14 cellular contexts compared by ENCODE assay signal in genomic region chr18:3319894-3320438, GRCh38.
"Had no signal": no experiment of that assay in that cellular context is flagged by ENCODE, and none has a peak within 500 bp of the region (broad histone marks: within the 10 kb centered on the region; RNA-seq: fewer than 3 reads in every experiment).

No MANE protein-coding gene starts in this region.

- H3K36me3 ChIP-seq: ovary, tibial artery had no signal

- H3K4me3 ChIP-seq: ovary, tibial artery had no signal

- H3K4me1 ChIP-seq: tibial artery had no signal

- H3K36me3 Mint-ChIP-seq: activated naive CD4-positive, alpha-beta T cell treated with anti-CD3 and anti-CD28 coated beads, Interleukin-2, amount 50 U/mL, for 72 hours; brain had no signal

- H3K27ac ChIP-seq: ovary, tibial artery had no signal

- H3K4me3 Mint-ChIP-seq: brain, neural crest cell had no signal

- H3K27ac Mint-ChIP-seq: activated naive CD4-positive, alpha-beta T cell treated with anti-CD3 and anti-CD28 coated beads, Interleukin-2, amount 50 U/mL, for 72 hours; brain had no signal

- H3K9me3 ChIP-seq: ovary, tibial artery had no signal

- DNase-seq: activated CD4-positive, CD25-positive, alpha-beta regulatory T cell treated with anti-CD3 and anti-CD28 coated beads, Interleukin-2, amount 50 U/mL, for 72 hours; activated effector memory CD4-positive, alpha-beta T cell treated with Interleukin-2 at 50 U/mL for 16 hours; activated T-cell treated with anti-CD3 and anti-CD28 coated beads for 4 hours; amniotic stem cell; cerebellar nuclear complex; hippocampal formation; kidney glomerular epithelial cell; ovary; retina; stimulated activated CD4-positive, alpha-beta T cell treated with anti-CD3 and anti-CD28 coated beads, Interleukin-4, amount 100 ng/mL, for 4 hours; tibial artery had no signal

- H3K27me3 ChIP-seq: ovary, tibial artery had no signal
